20 cellular contexts compared by ENCODE assay signal in the genomic region with DNA sequence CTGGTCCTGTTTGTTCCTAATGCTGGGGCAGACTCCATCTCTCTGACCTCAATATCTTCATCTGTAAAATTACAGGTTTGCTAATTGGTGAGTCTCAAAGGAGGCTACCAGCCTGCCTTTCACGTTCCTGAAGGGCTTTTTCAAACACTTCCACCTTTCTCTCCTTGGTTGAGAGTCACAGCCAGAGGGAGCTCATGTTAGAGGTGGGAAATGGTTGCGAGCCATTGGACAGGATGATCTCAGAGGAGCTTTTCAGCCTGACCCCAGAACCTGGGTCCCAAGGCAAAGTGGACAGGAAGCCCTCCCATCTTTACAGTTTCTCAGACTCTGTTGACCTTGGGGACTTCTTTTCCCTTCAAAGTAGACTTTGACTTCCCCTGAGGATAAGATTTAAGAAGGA. TPM values are rescaled to one million over a fixed set of nuclear protein-coding genes. Genes with fewer than 3 reads are reported as not detected.
DNase-seq lines count a peak whose midpoint lies in the region; ATAC-seq, FAIRE-seq and TF ChIP-seq lines count a peak whose summit lies in the region.
"Had no signal": no experiment of that assay in that cellular context is flagged by ENCODE, and none has a peak within 500 bp of the region (broad histone marks: within the 10 kb centered on the region; RNA-seq: fewer than 3 reads in every experiment).

No MANE protein-coding gene starts in this region.

- no peak overlapping the region for H2AK5ac ChIP-seq in H1 (ENCODE audit: low read depth, low read length)

- peaks cover 0 to 8% (median 2%) of the 10 kb centered on the region in 4 experiments; a peak in 3 of 8 replicates for H3K36me3 ChIP-seq in H1 (ENCODE audit: control insufficient read depth in 2 of 4, insufficient read depth in 4 of 4, low read length in 3 of 4)
- no peaks in the 10 kb centered on the region for H3K36me3 ChIP-seq in aorta (ENCODE audit: control insufficient read depth in 1 of 2, insufficient read depth in 2 of 2, low read length in 1 of 2)

- no peaks in the 10 kb centered on the region for H4K20me1 ChIP-seq in H1 (replicated peaks in 1 of 2; ENCODE audit: control insufficient read depth in 1 of 2, insufficient read depth in 2 of 2, low read length in 2 of 2)

- 0 out of 7 replicates have a peak, but pooled peaks cover 0 to 2% (median 0%) of the 10 kb centered on the region in 4 experiments for H3K4me1 ChIP-seq in H1 (replicated peaks in 1 of 4; ENCODE audit: control insufficient read depth in 3 of 4, insufficient read depth in 4 of 4, low read length in 3 of 4)
- no peaks in the 10 kb centered on the region for H3K4me1 ChIP-seq in aorta (ENCODE audit: control insufficient read depth in 1 of 2, insufficient read depth in 2 of 2, low read length in 2 of 2)

- H4K91ac ChIP-seq in H1 (replicated peaks; ENCODE audit: insufficient read length, low read length): no peak overlapping the region

- no peak overlapping the region for H3K27ac ChIP-seq in H1 (ENCODE audit: low read depth, low read length)
- no peak overlapping the region for H3K27ac ChIP-seq in aorta (ENCODE audit: low read depth in 1 of 2, low read length in 2 of 2)
- H3K27ac ChIP-seq: dorsolateral prefrontal cortex had no signal

- no peak overlapping the region for H3K14ac ChIP-seq in H1 (ENCODE audit: insufficient read length)

- no peak overlapping the region for H3K4me3 Mint-ChIP-seq in Calu3 (ENCODE audit: low read depth, unreplicated experiment)
- H3K4me3 Mint-ChIP-seq: activated CD4-positive, alpha-beta T cell treated with anti-CD3 and anti-CD28 coated beads, Interleukin-2, amount 10 ng/mL, durations not matched to agents 7 days and 5 days; activated CD8-positive, alpha-beta memory T cell treated with anti-CD3 and anti-CD28 coated beads, Interleukin-2, amount 10 ng/mL, durations not matched to agents 7 days and 5 days; activated T-helper 1 cell treated with anti-CD3 and anti-CD28 coated beads, Interleukin-12 subunit alpha, Interleukin-12 subunit beta, Interleukin-2, Interleukin-4 antibody, amounts not matched to agents 30 ng/mL and 10 ng/mL and 1 ng/mL, durations not matched to agents 14 hours and 24 hours and 36 hours; IgD-negative memory B cell had no signal

- H3K4me3 ChIP-seq in AG10803 (ENCODE audit: low read length): no peak overlapping the region
- no peak overlapping the region for H3K4me3 ChIP-seq in H1 (ENCODE audit: extremely low read depth in 1 of 4, insufficient read depth in 2 of 4, low read depth in 3 of 4, low read length in 4 of 4)
- H3K4me3 ChIP-seq in aorta (ENCODE audit: low read length in 2 of 2): no peak overlapping the region
- H3K4me3 ChIP-seq: dorsolateral prefrontal cortex had no signal

- CTCF ChIA-PET in Calu3 (lab: Charles Lee): no interaction called here
- CTCF ChIA-PET in H1 (lab: Charles Lee; ENCODE audit: partially characterized antibody): interaction anchor here (0.6 to 2.6 kb wide), 12 partner anchors 9 to 232 kb away, joined by 3 to 14 read pairs (median 4); partner anchors contain the start of gene MACROD2

- no peak overlapping the region for H2BK5ac ChIP-seq in H1 (ENCODE audit: low read depth, low read length)

- no peak overlapping the region for H3K9ac ChIP-seq in H1 (replicated peaks in 1 of 4; ENCODE audit: extremely low read depth in 1 of 4, low read depth in 3 of 4, low read length in 3 of 4)

- no peak overlapping the region for H2BK15ac ChIP-seq in H1 (ENCODE audit: low read length)

- WGBS in H1 (ENCODE audit: extremely low coverage in 1 of 2, insufficient coverage in 1 of 2, insufficient read length in 1 of 2, insufficient replicate concordance in 2 of 2, low coverage in 1 of 2, low lambda C conversion rate in 2 of 2, missing lambda C conversion rate in 1 of 2), 2 experiments: 71% methylated on average over 2 of the region's 2 CpGs; no CpG with 5 or more reads in 1 of the 2 experiments
- 53 to 67% methylated on average over 2 of the region's 2 CpGs for WGBS in aorta, 2 donors

- H3K27me3 ChIP-seq in H1 (replicated peaks in 1 of 4; ENCODE audit: control insufficient read depth in 3 of 4, extremely low read depth in 1 of 4, insufficient read depth in 3 of 4, low read length in 3 of 4) (no peaks in the 10 kb centered on the region), aorta (ENCODE audit: control insufficient read depth in 1 of 2, insufficient read depth in 2 of 2, low read length in 1 of 2) (no peaks in the 10 kb centered on the region)
- H3K27me3 ChIP-seq: dorsolateral prefrontal cortex had no signal

- no peak overlapping the region for H3K4ac ChIP-seq in H1 (replicated peaks; ENCODE audit: insufficient read length, low read depth, low read length)

- H2BK12ac ChIP-seq in H1 (ENCODE audit: low read depth, low read length): no peak overlapping the region

- H4K5ac ChIP-seq in H1 (ENCODE audit: insufficient read length, low read depth, low read length): no peak overlapping the region

- no peaks in the 10 kb centered on the region for H3K27me3 Mint-ChIP-seq in Calu3 (ENCODE audit: unreplicated experiment)
- H3K27me3 Mint-ChIP-seq: activated CD8-positive, alpha-beta memory T cell treated with anti-CD3 and anti-CD28 coated beads, Interleukin-2, amount 10 ng/mL, durations not matched to agents 7 days and 5 days; IgD-negative memory B cell had no signal

- no peak overlapping the region for H3K56ac ChIP-seq in H1 (replicated peaks; ENCODE audit: insufficient read length, low read depth, low read length)

- no peaks in the 10 kb centered on the region for H3K23me2 ChIP-seq in H1 (ENCODE audit: low read depth, low read length)

- no peak overlapping the region for H3K23ac ChIP-seq in H1 (ENCODE audit: insufficient read length)

- TF ChIP-seq EP300 in H1 (IDR thresholded peaks at IDR 0.05; ENCODE audit: borderline replicate concordance in 1 of 2, low read depth in 2 of 2, low read length in 2 of 2): no peak

- BruUV-seq in Calu3 (replicated peaks; lab: Mats Ljungman, UMichigan): TSS peak; percentile 32

- no peaks in the 10 kb centered on the region for H3K79me1 ChIP-seq in H1 (ENCODE audit: low read depth, low read length)

- no peak for FAIRE-seq in H1 (lab: Jason Lieb, UNC)
- FAIRE-seq: endothelial cell of umbilical vein, GM12892 had no signal

- peak; percentile 53 to 62 for TF ChIP-seq RAD21 in H1 (IDR thresholded peaks at IDR 0.05 in 1 of 2, conservative IDR thresholded peaks at IDR 0.05 in 1 of 2; ENCODE audit: low read depth in 2 of 2, low read length in 2 of 2)

- no peak overlapping the region for H3K4me2 ChIP-seq in H1 (ENCODE audit: insufficient read depth in 1 of 2, low read depth in 2 of 2, low read length in 2 of 2)

- DNase-seq in AG10803 (ENCODE audit: low read depth): no peak
- DNase-seq in Calu3: no peak
- peak; percentile 40 for DNase-seq in NCI-H2227 treated with DMSO at 0.1 percent for 48 hours (lab: John Stamatoyannopoulos, UW)
- DNase-seq in H1 (ENCODE audit: low read depth in 1 of 2, low spot score in 2 of 2): no peak
- no peak for DNase-seq in stimulated activated CD8-positive, alpha-beta memory T cell treated with anti-CD3 and anti-CD28 coated beads, Interleukin-4, amount 100 ng/mL, for 48 hours
- no peak for DNase-seq in aorta
- DNase-seq in activated naive CD4-positive, alpha-beta T cell treated with anti-CD3 and anti-CD28 coated beads, Interleukin-2, amount 50 U/mL, for 72 hours (ENCODE audit: low spot score in 2 of 2): no peak
- DNase-seq: activated CD4-positive, alpha-beta T cell treated with anti-CD3 and anti-CD28 coated beads, Interleukin-2, amount 10 ng/mL, durations not matched to agents 7 days and 5 days; activated CD8-positive, alpha-beta memory T cell treated with anti-CD3 and anti-CD28 coated beads, Interleukin-2, amount 10 ng/mL, durations not matched to agents 7 days and 5 days; activated naive CD4-positive, alpha-beta T cell treated with anti-CD3 and anti-CD28 coated beads, Interleukin-2, amount 50 U/mL, for 16 hours; AML-193; dorsolateral prefrontal cortex; left cardiac atrium; NCI-H1417 treated with DMSO at 0.1 percent for 48 hours; NCI-H524 treated with DMSO at 0.1 percent for 48 hours; RPMI8226 had no signal

- no peak overlapping the region for H4K8ac ChIP-seq in H1 (ENCODE audit: extremely low read depth, insufficient read depth, low read length)

- no peaks in the 10 kb centered on the region for H3K4me1 Mint-ChIP-seq in Calu3 (ENCODE audit: low read depth, unreplicated experiment)
- H3K4me1 Mint-ChIP-seq: activated CD4-positive, alpha-beta T cell treated with anti-CD3 and anti-CD28 coated beads, Interleukin-2, amount 10 ng/mL, durations not matched to agents 7 days and 5 days; activated CD8-positive, alpha-beta memory T cell treated with anti-CD3 and anti-CD28 coated beads, Interleukin-2, amount 10 ng/mL, durations not matched to agents 7 days and 5 days; IgD-negative memory B cell had no signal

- H3K9me3 Mint-ChIP-seq in Calu3 (ENCODE audit: low read depth, unreplicated experiment): no peaks in the 10 kb centered on the region
- no peaks in the 10 kb centered on the region for H3K9me3 Mint-ChIP-seq in activated naive CD4-positive, alpha-beta T cell treated with anti-CD3 and anti-CD28 coated beads, Interleukin-2, amount 50 U/mL, for 72 hours
- H3K9me3 Mint-ChIP-seq: activated CD4-positive, alpha-beta T cell treated with anti-CD3 and anti-CD28 coated beads, Interleukin-2, amount 10 ng/mL, durations not matched to agents 7 days and 5 days; activated T-helper 1 cell treated with anti-CD3 and anti-CD28 coated beads, Interleukin-12 subunit alpha, Interleukin-12 subunit beta, Interleukin-2, Interleukin-4 antibody, amounts not matched to agents 30 ng/mL and 10 ng/mL and 1 ng/mL, durations not matched to agents 14 hours and 24 hours and 36 hours; IgD-negative memory B cell had no signal

- no peak overlapping the region for H3K27ac Mint-ChIP-seq in Calu3 (ENCODE audit: unreplicated experiment)
- H3K27ac Mint-ChIP-seq in activated naive CD4-positive, alpha-beta T cell treated with anti-CD3 and anti-CD28 coated beads, Interleukin-2, amount 50 U/mL, for 72 hours: no peak overlapping the region
- H3K27ac Mint-ChIP-seq: activated CD4-positive, alpha-beta T cell treated with anti-CD3 and anti-CD28 coated beads, Interleukin-2, amount 10 ng/mL, durations not matched to agents 7 days and 5 days; activated CD8-positive, alpha-beta memory T cell treated with anti-CD3 and anti-CD28 coated beads, Interleukin-2, amount 10 ng/mL, durations not matched to agents 7 days and 5 days; activated T-helper 1 cell treated with anti-CD3 and anti-CD28 coated beads, Interleukin-12 subunit alpha, Interleukin-12 subunit beta, Interleukin-2, Interleukin-4 antibody, amounts not matched to agents 30 ng/mL and 10 ng/mL and 1 ng/mL, durations not matched to agents 14 hours and 24 hours and 36 hours; IgD-negative memory B cell had no signal

- ATAC-seq in aorta (ENCODE audit: low FRiP score): no peak
- ATAC-seq in activated naive CD4-positive, alpha-beta T cell treated with anti-CD3 and anti-CD28 coated beads, Interleukin-2, amount 50 U/mL, for 72 hours: no peak
- ATAC-seq: activated CD8-positive, alpha-beta memory T cell treated with anti-CD3 and anti-CD28 coated beads, Interleukin-2, amount 10 ng/mL, durations not matched to agents 7 days and 5 days; left cardiac atrium had no signal

- H3K36me3 Mint-ChIP-seq in Calu3 (ENCODE audit: insufficient read depth, unreplicated experiment): peaks cover 12% of the 10 kb centered on the region
- H3K36me3 Mint-ChIP-seq in activated naive CD4-positive, alpha-beta T cell treated with anti-CD3 and anti-CD28 coated beads, Interleukin-2, amount 50 U/mL, for 72 hours: peaks cover 3 to 9% of the 10 kb centered on the region in 2 donors
- H3K36me3 Mint-ChIP-seq: IgD-negative memory B cell had no signal

- peak; percentile 30 for TF ChIP-seq CTCF in AG10803 (conservative IDR thresholded peaks at IDR 0.05; ENCODE audit: low read length)
- no peak for TF ChIP-seq CTCF in Calu3 (IDR thresholded peaks at IDR 0.05; ENCODE audit: unreplicated experiment)
- peak in 2 of 3 experiments; percentile 34 to 42; a peak in 3 of 4 replicates for TF ChIP-seq CTCF in H1 (IDR thresholded peaks at IDR 0.05; ENCODE audit: control extremely low read depth in 1 of 3, insufficient read depth in 1 of 3, low read depth in 1 of 3, low read length in 3 of 3)

- H2BK20ac ChIP-seq in H1 (ENCODE audit: low read length): no peak overlapping the region

- H3K9me3 ChIP-seq in H1 (ENCODE audit: insufficient read depth in 2 of 2, low read depth in 1 of 2, low read length in 1 of 2): no peaks in the 10 kb centered on the region
- peaks cover 1% of the 10 kb centered on the region for H3K9me3 ChIP-seq in aorta (ENCODE audit: control insufficient read depth, low read length)

- no peaks in the 10 kb centered on the region for H3K79me2 ChIP-seq in H1 (ENCODE audit: control insufficient read depth in 1 of 2, insufficient read depth in 2 of 2, low read length in 2 of 2)

- 0 out of 2 replicates have a peak overlapping the region, but pooled peaks have one; percentile 26 for H2AFZ ChIP-seq in H1 (ENCODE audit: low read length)

- no peak for TF ChIP-seq POLR2A in H1 (IDR thresholded peaks at IDR 0.05; ENCODE audit: control extremely low read depth in 1 of 2, low read depth in 2 of 2, low read length in 2 of 2)

- no peak overlapping the region for H2BK120ac ChIP-seq in H1 (replicated peaks; ENCODE audit: low read depth, low read length)

- no peak overlapping the region for H3K18ac ChIP-seq in H1 (ENCODE audit: extremely low read depth, low read length)

- intact Hi-C loops in Calu3 (cut with micrococcal nuclease; ENCODE audit: unreplicated experiment): no loop called here
- intact Hi-C loops in aorta (cut with DNase I): loop anchor here (10.0 kb wide), 2 partner anchors 122 to 132 kb away; no protein-coding TSS in a partner anchor

- POLR2A ChIA-PET in H1 (lab: Charles Lee; ENCODE audit: partially characterized antibody): interaction anchor here (0.6 kb wide), 1 partner anchor 52 kb away, joined by 3 read pairs; no protein-coding TSS in a partner anchor

RNA-seq across cellular contexts. Expression of gene NDUFAF5, which starts 37.6 kb away (rescaled TPM):
- total RNA-seq in Calu3 (2022) (12.8 and 16.3 TPM in 2 replicates), aorta (10 to 100 TPM; 24.3 to 27.0 TPM)
- 26.7 and 32.3 TPM in 2 replicates for total RNA-seq in H1 (2021; fragmentation: NEBNext Ultra II Directional; extraction: Animal tissue kit (Norgen Biotek cat#: 25700))
- polyA plus RNA-seq in H1 (2011; rRNA removed) (9.2 and 11.8 TPM in 2 replicates), aorta (10 to 100 TPM; 23.5 to 25.7 TPM)
- polyA plus RNA-seq in H1 (2011; cell fraction: cytosol; rRNA removed): 14.2 TPM
- 5.7 TPM for polyA plus RNA-seq in H1 (2011; cell fraction: nucleus; rRNA removed)
- 19.9 to 27.6 TPM (median 21.4 TPM) in 4 replicates for polyA plus RNA-seq in H1 (2012, experiment 1 of 2)
- polyA plus RNA-seq in H1 (2012, experiment 2 of 2): 7.8 TPM
- 16.5 TPM for polyA plus RNA-seq in H1 (2013, experiment 1 of 2)
- polyA plus RNA-seq in H1 (2013, experiment 2 of 2): 18.5 TPM
- 8.8 and 10.9 TPM in 2 replicates for polyA minus RNA-seq in H1 (2011; rRNA and poly(A)+ RNA removed)
- polyA minus RNA-seq in H1 (2011; cell fraction: cytosol; rRNA and poly(A)+ RNA removed): 13.8 TPM
- polyA minus RNA-seq in H1 (2011; cell fraction: nucleus; rRNA and poly(A)+ RNA removed): 23.2 TPM
- 10 to 100 TPM; 22.6 to 39.1 TPM for total RNA-seq in activated naive CD4-positive, alpha-beta T cell treated with anti-CD3 and anti-CD28 coated beads, Interleukin-2, amount 50 U/mL, for 72 hours

RNA-seq across cellular contexts. Expression of gene ESF1, which starts 37.7 kb away (rescaled TPM):
- total RNA-seq in Calu3 (2022) (14.7 and 15.1 TPM in 2 replicates), aorta (10 to 100 TPM; 14.3 to 18.2 TPM)
- 31.1 and 32.9 TPM in 2 replicates for total RNA-seq in H1 (2021; fragmentation: NEBNext Ultra II Directional; extraction: Animal tissue kit (Norgen Biotek cat#: 25700))
- polyA plus RNA-seq in H1 (2011; rRNA removed) (0.78 and 1.1 TPM in 2 replicates), aorta (10 to 100 TPM in 1 of 2 donors, 1 to 10 TPM in 1; 6.8 to 14.4 TPM)
- polyA plus RNA-seq in H1 (2011; cell fraction: cytosol; rRNA removed): 7.6 TPM
- polyA plus RNA-seq in H1 (2011; cell fraction: nucleus; rRNA removed): 1.7 TPM
- 24.4 to 52.6 TPM (median 24.9 TPM) in 4 replicates for polyA plus RNA-seq in H1 (2012, experiment 1 of 2)
- 2.5 TPM for polyA plus RNA-seq in H1 (2012, experiment 2 of 2)
- polyA plus RNA-seq in H1 (2013, experiment 1 of 2): 66.8 TPM
- 62.3 TPM for polyA plus RNA-seq in H1 (2013, experiment 2 of 2)
- polyA minus RNA-seq in H1 (2011; rRNA and poly(A)+ RNA removed): 1.0 and 1.6 TPM in 2 replicates
- 6.8 TPM for polyA minus RNA-seq in H1 (2011; cell fraction: cytosol; rRNA and poly(A)+ RNA removed)
- 8.6 TPM for polyA minus RNA-seq in H1 (2011; cell fraction: nucleus; rRNA and poly(A)+ RNA removed)
- total RNA-seq in activated naive CD4-positive, alpha-beta T cell treated with anti-CD3 and anti-CD28 coated beads, Interleukin-2, amount 50 U/mL, for 72 hours: 10 to 100 TPM; 10.9 to 18.4 TPM
